Comparison of ENCODE assay signal across 6 cellular contexts in genomic region chr11:65559951-65560537, GRCh38. TPM values are rescaled to one million over a fixed set of nuclear protein-coding genes. Genes with fewer than 3 reads are reported as not detected.
DNase-seq lines count a peak whose midpoint lies in the region; ATAC-seq, FAIRE-seq and TF ChIP-seq lines count a peak whose summit lies in the region.

No MANE protein-coding gene starts in this region.

- H3K36me3 ChIP-seq in kidney (ENCODE audit: control insufficient read depth in 1 of 2, insufficient read depth in 2 of 2, low read length in 2 of 2) = no peaks in the 10 kb centered on the region

- in situ Hi-C loops in G401 (cut with HindIII; ENCODE audit: low sequenced_read_pairs) = no loop called here

- H3K4me1 ChIP-seq in kidney (ENCODE audit: control insufficient read depth in 1 of 2, insufficient read depth in 1 of 2, low read depth in 1 of 2, low read length in 2 of 2) = peaks cover 14 to 36% of the 10 kb centered on the region in 2 donors

- no peak overlapping the region for H3K4me3 ChIP-seq in kidney (ENCODE audit: low read length in 2 of 2)

- DNase-seq in G401 (ENCODE audit: low spot score) = peak; percentile 82
- DNase-seq in SW 1271 (lab: John Stamatoyannopoulos, UW) = peak; percentile 56 to 83
- DNase-seq in kidney = peak; percentile 64
- DNase-seq in HPDE6-E6E7 (ENCODE audit: extremely low spot score) = no peak
- no peak for DNase-seq in GM19240 (ENCODE audit: insufficient read length, low spot score)

- no peaks in the 10 kb centered on the region for H3K9me3 ChIP-seq in kidney (ENCODE audit: control insufficient read depth in 1 of 2, low read length in 2 of 2)

- H3K9ac ChIP-seq in kidney (ENCODE audit: low read length in 2 of 2) = no peak overlapping the region

- ATAC-seq in HG03521 (IDR thresholded peaks at IDR 0.05; ENCODE audit: unreplicated experiment) = no peak

- no peak for TF ChIP-seq CTCF in kidney (IDR thresholded peaks at IDR 0.05; ENCODE audit: borderline replicate concordance, extremely low read depth, insufficient read depth)

- H3K27ac ChIP-seq in kidney (ENCODE audit: low read depth in 2 of 2, low read length in 2 of 2) = peak overlapping the region; percentile 41 to 45

- no peak for FAIRE-seq in kidney (lab: Jason Lieb, UNC)

- intact Hi-C loops in kidney (cut with DNase I) = no loop called here

RNA-seq across cellular contexts. Expression of gene LTBP3, which starts 1.9 kb away (rescaled TPM):
- 32.5 and 53.2 TPM in 2 replicates for total RNA-seq in G401 (2014; rRNA removed; shearing (Covaris generic))
- 165 TPM for total RNA-seq in kidney
- polyA plus RNA-seq in kidney (ENCODE audit: insufficient read depth, low read depth, low replicate concordance) = 61.6 TPM

RNA-seq across cellular contexts. Expression of gene ZNRD2, which starts 10.2 kb away (rescaled TPM):
- total RNA-seq in G401 (2014; rRNA removed; shearing (Covaris generic)) = 72.3 and 72.7 TPM in 2 replicates
- total RNA-seq in kidney = 32.0 TPM
- polyA plus RNA-seq in kidney (ENCODE audit: insufficient read depth, low read depth, low replicate concordance) = 60.4 TPM

RNA-seq across cellular contexts. Expression of gene FAM89B, which starts 12.3 kb away (rescaled TPM):
- total RNA-seq in G401 (2014; rRNA removed; shearing (Covaris generic)) = 28.1 and 58.6 TPM in 2 replicates
- 36.7 TPM for total RNA-seq in kidney
- polyA plus RNA-seq in kidney (ENCODE audit: insufficient read depth, low read depth, low replicate concordance) = 33.5 TPM

RNA-seq across cellular contexts. Expression of gene EHBP1L1, which starts 15.8 kb away (rescaled TPM):
- 8.7 and 16.5 TPM in 2 replicates for total RNA-seq in G401 (2014; rRNA removed; shearing (Covaris generic))
- total RNA-seq in kidney = 95.4 TPM
- 20.5 TPM for polyA plus RNA-seq in kidney (ENCODE audit: insufficient read depth, low read depth, low replicate concordance)

RNA-seq across cellular contexts. Expression of gene SCYL1, which starts 35.2 kb away (rescaled TPM):
- total RNA-seq in G401 (2014; rRNA removed; shearing (Covaris generic)) = 77.6 and 80.4 TPM in 2 replicates
- 72.2 TPM for total RNA-seq in kidney
- polyA plus RNA-seq in kidney (ENCODE audit: insufficient read depth, low read depth, low replicate concordance) = 78.9 TPM

Comparison
In these comparisons a context has a peak if more than half of its experiments do, and no peak if none do; other contexts are left out.
1. DNase-seq: peak in G401 (single experiment), SW 1271 (2 of 2) and kidney (single experiment); none in HPDE6-E6E7 (single experiment) and GM19240 (single experiment).